ENCODE assay signal across 10 cellular contexts in genomic region chr3:188262913-188263683, GRCh38.
A peak's percentile ranks its signal among the peaks of the same experiment; 100 is the strongest.
DNase-seq lines count a peak whose midpoint lies in the region; ATAC-seq and TF ChIP-seq lines count a peak whose summit lies in the region.
"Had no signal": no experiment of that assay in that cellular context is flagged by ENCODE, and none has a peak within 500 bp of the region (broad histone marks: within the 10 kb centered on the region; RNA-seq: fewer than 3 reads in every experiment).

No MANE protein-coding gene starts in this region.

- ATAC-seq in esophagus mucosa (peak; percentile 74), HG03025 (IDR thresholded peaks at IDR 0.05; ENCODE audit: low FRiP score, unreplicated experiment) (no peak)

- DNase-seq in ACHN (peak; percentile 53), NCI-H460 (ENCODE audit: extremely low read depth, low read depth) (peak; percentile 78), Kasumi-1 (lab: John Stamatoyannopoulos, UW) (no peak), NCI-H82 (lab: John Stamatoyannopoulos, UW) (no peak), GM13977 (ENCODE audit: low spot score) (no peak)
- DNase-seq: NCI-H1694 had no signal

- H3K9me3 ChIP-seq in muscle layer of duodenum (ENCODE audit: control insufficient read depth in 1 of 2, low read length in 2 of 2) = no peaks in the 10 kb centered on the region

- peak overlapping the region in 1 of 2 donors; percentile 37 for H3K4me3 ChIP-seq in muscle layer of duodenum (ENCODE audit: low read depth in 1 of 2, low read length in 2 of 2)

- in situ Hi-C loops in ACHN (cut with HindIII; ENCODE audit: low pct_ligation_motif_present, low pct_unique_long_range_greater_than_20kb, low sequenced_read_pairs) (no loop called here), GM13977 (cut with MboI; ENCODE audit: low pct_unique_long_range_greater_than_20kb, low sequenced_read_pairs, unreplicated experiment) (no loop called here)

- H3K4me1 ChIP-seq in muscle layer of duodenum (ENCODE audit: control insufficient read depth in 1 of 2, insufficient read depth in 2 of 2, low read length in 2 of 2) = peaks cover 18 to 31% of the 10 kb centered on the region in 2 donors
- H3K4me1 ChIP-seq: parathyroid adenoma had no signal

- TF ChIP-seq CTCF in GM13977 (IDR thresholded peaks at IDR 0.05; ENCODE audit: extremely low read depth, insufficient read depth, missing control alignments) = no peak

- H3K27ac ChIP-seq in muscle layer of duodenum (ENCODE audit: low read length) = peak overlapping the region; percentile 96

- peaks cover 0 to 22% of the 10 kb centered on the region in 2 donors for H3K36me3 ChIP-seq in muscle layer of duodenum (ENCODE audit: control insufficient read depth in 1 of 2, insufficient read depth in 2 of 2, low read length in 2 of 2)

- H3K27me3 ChIP-seq in muscle layer of duodenum (ENCODE audit: low read depth, low read length) = no peaks in the 10 kb centered on the region

Comparison
In these comparisons a context has a peak if more than half of its experiments do, and no peak if none do; other contexts are left out.
1. DNase-seq: peak in ACHN (single experiment) and NCI-H460 (single experiment); none in Kasumi-1 (0 of 2), NCI-H82 (single experiment) and GM13977 (single experiment).